19 cellular contexts compared by ENCODE assay signal in the genomic region with DNA sequence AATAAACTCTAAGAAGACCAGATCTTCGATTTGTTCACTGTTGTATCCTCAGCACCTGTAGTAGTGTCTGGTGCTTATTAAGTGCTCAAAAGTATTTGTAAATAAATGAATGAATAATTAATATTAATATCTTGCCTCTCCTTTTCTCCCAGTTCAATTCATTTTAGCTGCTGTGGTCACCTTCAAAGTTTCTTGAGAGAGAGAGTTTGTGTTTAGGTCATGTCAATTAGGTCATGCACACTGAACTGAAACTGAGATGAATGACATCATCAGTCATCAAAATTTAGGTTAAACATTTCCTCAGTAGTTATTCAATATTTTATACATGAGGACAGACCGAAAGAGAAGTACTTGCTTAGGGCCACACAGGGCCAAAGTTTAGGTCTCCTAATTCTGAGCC.
DNase-seq lines count a peak whose midpoint lies in the region; ATAC-seq and TF ChIP-seq lines count a peak whose summit lies in the region.
"Had no signal": no experiment of that assay in that cellular context is flagged by ENCODE, and none has a peak within 500 bp of the region (broad histone marks: within the 10 kb centered on the region; RNA-seq: fewer than 3 reads in every experiment).

No MANE protein-coding gene starts in this region.

- no peak overlapping the region for H3K4me3 ChIP-seq in KMS-11 (IDR thresholded peaks at IDR 0.05; ENCODE audit: insufficient read depth, low read depth, low read length)

- H3K9ac ChIP-seq in KMS-11 = no peak overlapping the region

- H3K27me3 ChIP-seq in KMS-11 (ENCODE audit: insufficient read depth, low read depth) = no peaks in the 10 kb centered on the region

- H3K4me1 ChIP-seq in KMS-11 (ENCODE audit: low read depth, poor library complexity, severe bottlenecking) = peaks cover 63% of the 10 kb centered on the region

- peak; percentile 52 for ATAC-seq in GM18870 (IDR thresholded peaks at IDR 0.05; ENCODE audit: unreplicated experiment)
- peak; percentile 36 for ATAC-seq in HG02759 (IDR thresholded peaks at IDR 0.05; ENCODE audit: unreplicated experiment)
- ATAC-seq in left ventricle myocardium superior = no peak
- ATAC-seq: activated naive CD4-positive, alpha-beta T cell treated with anti-CD3 and anti-CD28 coated beads, Interleukin-2, amount 50 U/mL, for 72 hours had no signal

- no peak overlapping the region for H3K27ac ChIP-seq in KMS-11
- H3K27ac ChIP-seq: VCaP had no signal

- H3K79me2 ChIP-seq in KMS-11 (ENCODE audit: insufficient read depth, low read depth) = no peaks in the 10 kb centered on the region

- intact Hi-C loops in left ventricle myocardium superior (cut with micrococcal nuclease) = no loop called here

- no peak overlapping the region for H2AFZ ChIP-seq in KMS-11 (ENCODE audit: low read depth)

- TF ChIP-seq CTCF in KMS-11 (conservative IDR thresholded peaks at IDR 0.05; ENCODE audit: low read depth, low read length) = no peak

- H3K4me2 ChIP-seq in KMS-11 = peak overlapping the region; percentile 61

- no peaks in the 10 kb centered on the region for H4K20me1 ChIP-seq in KMS-11 (ENCODE audit: insufficient read depth)

- H3K36me3 ChIP-seq in KMS-11 (ENCODE audit: insufficient read depth) = no peaks in the 10 kb centered on the region

- peak; percentile 56 for DNase-seq in renal cortical epithelial cell (ENCODE audit: low read depth)
- no peak for DNase-seq in NCI-H2227 (lab: John Stamatoyannopoulos, UW; ENCODE audit: unreplicated experiment)
- DNase-seq in retina = no peak
- no peak for DNase-seq in left ventricle myocardium superior
- DNase-seq: activated CD4-positive, alpha-beta T cell treated with anti-CD3 and anti-CD28 coated beads, Interleukin-2, amount 50 U/mL, for 48 hours; hippocampal formation; kidney; mesendoderm; NCI-H1105 treated with DMSO at 0.1 percent for 48 hours; NCI-H2107; NCI-H524; Right ventricle myocardium superior; small intestine; stimulated activated CD8-positive, alpha-beta memory T cell treated with anti-CD3 and anti-CD28 coated beads, Interleukin-4, amount 100 ng/mL, for 48 hours had no signal
